Comparison of ENCODE assay signal across 9 cellular contexts in genomic region chr6:29723666-29724588, GRCh38. TPM values are rescaled to one million over a fixed set of nuclear protein-coding genes. Genes with fewer than 3 reads are reported as not detected.
DNase-seq lines count a peak whose midpoint lies in the region; ATAC-seq and TF ChIP-seq lines count a peak whose summit lies in the region.
"Had no signal": no experiment of that assay in that cellular context is flagged by ENCODE, and none has a peak within 500 bp of the region (broad histone marks: within the 10 kb centered on the region; RNA-seq: fewer than 3 reads in every experiment).

No MANE protein-coding gene starts in this region.

- H2AFZ ChIP-seq in neural cell (ENCODE audit: low read depth, low read length): peak overlapping the region; percentile 27

- ATAC-seq in GM18868 (IDR thresholded peaks at IDR 0.05; ENCODE audit: unreplicated experiment): peak; percentile 48
- ATAC-seq in HG03442 (IDR thresholded peaks at IDR 0.05; ENCODE audit: unreplicated experiment): peak; percentile 35

- no peak overlapping the region for H3K4me2 ChIP-seq in neural cell (ENCODE audit: low read length)

- no peak for TF ChIP-seq CTCF in epithelial cell of proximal tubule (conservative IDR thresholded peaks at IDR 0.05; ENCODE audit: low read depth, low read length)
- no peak for TF ChIP-seq CTCF in neural cell (IDR thresholded peaks at IDR 0.05; ENCODE audit: poor library complexity, severe bottlenecking)
- no peak for TF ChIP-seq CTCF in BE2C (IDR thresholded peaks at IDR 0.05; ENCODE audit: low read depth, low read length)

- no peak overlapping the region for H3K27ac ChIP-seq in neural cell (ENCODE audit: low read length)
- peak overlapping the region; percentile 46 for H3K27ac ChIP-seq in stomach smooth muscle (ENCODE audit: low read length)

- TF ChIP-seq RAD21 in neural cell (conservative IDR thresholded peaks at IDR 0.05): no peak

- peaks cover 15% of the 10 kb centered on the region for H3K4me1 ChIP-seq in stomach smooth muscle (ENCODE audit: control insufficient read depth, insufficient read depth, low read length)
- H3K4me1 ChIP-seq in BE2C: no peaks in the 10 kb centered on the region

- H3K36me3 ChIP-seq in neural cell (ENCODE audit: insufficient read depth, low read length) (no peaks in the 10 kb centered on the region), stomach smooth muscle (ENCODE audit: control insufficient read depth in 2 of 2, insufficient read depth in 2 of 2, low read length in 2 of 2) (peaks cover 0 to 10% of the 10 kb centered on the region in 2 donors), BE2C (no peaks in the 10 kb centered on the region)

- H3K27me3 ChIP-seq in neural cell (ENCODE audit: insufficient read depth, low read depth, low read length): peaks cover 35% of the 10 kb centered on the region
- H3K27me3 ChIP-seq in stomach smooth muscle (ENCODE audit: control insufficient read depth in 1 of 2, insufficient read depth in 2 of 2, low read length in 2 of 2): no peaks in the 10 kb centered on the region
- H3K27me3 ChIP-seq in BE2C: peaks cover 12% of the 10 kb centered on the region

- no peaks in the 10 kb centered on the region for H3K9me3 ChIP-seq in neural cell (ENCODE audit: low read length)
- no peaks in the 10 kb centered on the region for H3K9me3 ChIP-seq in stomach smooth muscle (ENCODE audit: control insufficient read depth in 2 of 2, low read length in 2 of 2)
- H3K9me3 ChIP-seq in BE2C: peaks cover 3% of the 10 kb centered on the region; the same call in 1 of the 2 replicates

- peak; percentile 82 for DNase-seq in activated CD8-positive, alpha-beta memory T cell treated with anti-CD3 and anti-CD28 coated beads, Interleukin-2, amount 50 U/mL, for 4 hours
- DNase-seq in epithelial cell of proximal tubule (ENCODE audit: low read depth) (no peak), mucosa of gallbladder (ENCODE audit: low spot score) (no peak), BE2C (no peak)

- H3F3A ChIP-seq in neural cell (ENCODE audit: insufficient read depth, low read length, poor library complexity, severe bottlenecking): no peaks in the 10 kb centered on the region

- no peaks in the 10 kb centered on the region for H3K79me2 ChIP-seq in neural cell (replicated peaks; ENCODE audit: insufficient read depth, low read length)

- H4K20me1 ChIP-seq in neural cell (ENCODE audit: insufficient read depth): no peaks in the 10 kb centered on the region

- H3K9me2 ChIP-seq in neural cell (ENCODE audit: insufficient read depth, low read length): no peaks in the 10 kb centered on the region

- peak overlapping the region; percentile 5 for H3K9ac ChIP-seq in neural cell (ENCODE audit: low read length)
- H3K9ac ChIP-seq in stomach smooth muscle (ENCODE audit: low read length in 2 of 2): peak overlapping the region; percentile 81 to 82

- H3K4me3 ChIP-seq in epithelial cell of proximal tubule (ENCODE audit: low read depth, low read length) (peak overlapping the region; percentile 82), neural cell (ENCODE audit: low read length) (peak overlapping the region; percentile 68), stomach smooth muscle (ENCODE audit: low read length in 2 of 2) (peak overlapping the region; percentile 89 to 94), BE2C (ENCODE audit: low read depth, low read length) (no peak overlapping the region)

- no peak for TF ChIP-seq EP300 in neural cell (conservative IDR thresholded peaks at IDR 0.05; ENCODE audit: poor library complexity, severe bottlenecking)

TF ChIP-seq in neural cell, 6 proteins besides CTCF, POLR2A, EP300 and RAD21:
- TF ChIP-seq POLR2AphosphoS5 (IDR thresholded peaks at IDR 0.05) (no peak), SMC3 (conservative IDR thresholded peaks at IDR 0.05; ENCODE audit: poor library complexity) (no peak), REST (IDR thresholded peaks at IDR 0.05; ENCODE audit: borderline replicate concordance) (no peak), TAF1 (IDR thresholded peaks at IDR 0.05; ENCODE audit: low read depth) (no peak), MXI1 (conservative IDR thresholded peaks at IDR 0.05; ENCODE audit: poor library complexity, severe bottlenecking) (no peak), EZH2 (IDR thresholded peaks at IDR 0.05; ENCODE audit: borderline replicate concordance, insufficient read depth, low read length, poor library complexity, severe bottlenecking) (no peak)

RNA-seq across cellular contexts. Expression of gene HLA-F, which starts 0.7 kb away (rescaled TPM):
- total RNA-seq in epithelial cell of proximal tubule (2.5 and 2.8 TPM in 2 replicates), mucosa of gallbladder (87.3 TPM)
- polyA plus RNA-seq in neural cell: 1.4 TPM in 1 of 2 replicates, not detected in the other
- not detected in 2 replicates for polyA minus RNA-seq in neural cell
- 0.65 TPM for polyA plus RNA-seq in BE2C (2012; ENCODE audit: insufficient read depth, insufficient read length, low read depth)

RNA-seq across cellular contexts. Expression of gene ZFP57, which starts 43.0 kb away (rescaled TPM):
- total RNA-seq in epithelial cell of proximal tubule: 0.12 and 1.4 TPM in 2 replicates
- not detected in 2 replicates for polyA plus RNA-seq in neural cell
- polyA minus RNA-seq in neural cell: not detected in 2 replicates
- 0.12 TPM for total RNA-seq in mucosa of gallbladder
- polyA plus RNA-seq in BE2C (2012; ENCODE audit: insufficient read depth, insufficient read length, low read depth): not detected
- total RNA-seq: glomerular endothelial cell had no signal

Comparison
In these comparisons a context has a peak if more than half of its experiments do, and no peak if none do; other contexts are left out.
1. RNA of gene HLA-F, which starts 0.7 kb away (total RNA-seq): 87.3 TPM in mucosa of gallbladder (single experiment); 2.5 to 2.8 TPM in epithelial cell of proximal tubule; every median in the first group is over 10 times any median in the second.